17 cellular contexts compared by ENCODE assay signal in the genomic region with DNA sequence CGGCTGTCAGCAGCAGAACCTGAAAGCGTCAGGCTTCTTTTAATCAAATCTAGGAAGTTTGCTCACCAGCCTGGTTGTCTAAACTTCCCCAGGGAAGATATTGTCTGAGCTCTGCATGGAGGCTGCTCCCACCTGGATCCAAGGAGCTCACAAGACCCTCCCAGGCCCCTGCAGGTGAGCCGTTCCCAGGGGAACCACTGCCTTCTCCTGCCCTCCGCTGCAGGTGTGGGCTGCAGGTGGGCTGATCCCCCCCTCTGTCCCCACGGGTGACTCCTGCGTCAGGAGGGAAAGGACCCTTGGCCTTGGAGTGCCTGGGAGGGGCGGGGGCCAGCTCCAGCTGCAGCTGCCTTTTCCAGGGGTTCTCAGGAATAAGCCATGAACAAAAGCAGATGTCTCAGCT.
"Had no signal": no experiment of that assay in that cellular context is flagged by ENCODE, and none has a peak within 500 bp of the region (broad histone marks: within the 10 kb centered on the region; RNA-seq: fewer than 3 reads in every experiment).

No MANE protein-coding gene starts in this region.

- H3K9me3 ChIP-seq: neutrophil had no signal

- H3K36me3 ChIP-seq: neutrophil, spleen, thoracic aorta, transverse colon had no signal

- DNase-seq: dermis blood vessel endothelial cell; foreskin melanocyte; head of caudate nucleus; naive thymus-derived CD4-positive, alpha-beta T cell; nephron progenitor cell; spleen; stimulated activated CD4-positive, alpha-beta T cell treated with anti-CD3 and anti-CD28 coated beads, Interleukin-15, amount 100 ng/mL, for 24 hours; stimulated activated CD4-positive, alpha-beta T cell treated with anti-CD3 and anti-CD28 coated beads, Interleukin-1b, Interleukin-23, amount 100 ng/mL, for 48 hours; stimulated activated CD4-positive, alpha-beta T cell treated with anti-CD3 and anti-CD28 coated beads, Interleukin-4, amount 100 ng/mL, for 4 hours; stimulated activated naive B cell treated with anti-CD40 and anti-IgM and Interleukin-4, amounts not matched to agents 10 μg/mL and 1 μg/mL and 100 μg/mL, for 72 hours; stimulated activated naive CD8-positive, alpha-beta T cell treated with anti-CD3 and anti-CD28 coated beads, Interleukin-15, amount 100 ng/mL, for 72 hours; substantia nigra; transverse colon had no signal

- H3K4me3 Mint-ChIP-seq: naive thymus-derived CD4-positive, alpha-beta T cell; nephron progenitor cell; stimulated activated naive B cell treated with anti-CD40 and anti-IgM and Interleukin-4, amounts not matched to agents 10 μg/mL and 1 μg/mL and 100 μg/mL, for 72 hours; stimulated activated naive CD8-positive, alpha-beta T cell treated with anti-CD3 and anti-CD28 coated beads, Interleukin-15, amount 100 ng/mL, for 72 hours had no signal

- H3K4me1 Mint-ChIP-seq: naive thymus-derived CD4-positive, alpha-beta T cell had no signal

- H3K4me1 ChIP-seq: spleen, transverse colon had no signal

- ATAC-seq: naive thymus-derived CD4-positive, alpha-beta T cell; sciatic nerve; stimulated activated naive B cell treated with anti-CD40 and anti-IgM and Interleukin-4, amounts not matched to agents 10 μg/mL and 1 μg/mL and 100 μg/mL, for 72 hours; stimulated activated naive CD8-positive, alpha-beta T cell treated with anti-CD3 and anti-CD28 coated beads, Interleukin-15, amount 100 ng/mL, for 72 hours had no signal

- H3K4me3 ChIP-seq: hepatocyte, spleen, thoracic aorta, transverse colon had no signal

- H3K27ac Mint-ChIP-seq: naive thymus-derived CD4-positive, alpha-beta T cell; nephron progenitor cell; stimulated activated naive B cell treated with anti-CD40 and anti-IgM and Interleukin-4, amounts not matched to agents 10 μg/mL and 1 μg/mL and 100 μg/mL, for 72 hours had no signal

- H3K27me3 ChIP-seq: hepatocyte had no signal

- H3K27ac ChIP-seq: hepatocyte, neutrophil, spleen, thoracic aorta, transverse colon had no signal
